In the genomic region with DNA sequence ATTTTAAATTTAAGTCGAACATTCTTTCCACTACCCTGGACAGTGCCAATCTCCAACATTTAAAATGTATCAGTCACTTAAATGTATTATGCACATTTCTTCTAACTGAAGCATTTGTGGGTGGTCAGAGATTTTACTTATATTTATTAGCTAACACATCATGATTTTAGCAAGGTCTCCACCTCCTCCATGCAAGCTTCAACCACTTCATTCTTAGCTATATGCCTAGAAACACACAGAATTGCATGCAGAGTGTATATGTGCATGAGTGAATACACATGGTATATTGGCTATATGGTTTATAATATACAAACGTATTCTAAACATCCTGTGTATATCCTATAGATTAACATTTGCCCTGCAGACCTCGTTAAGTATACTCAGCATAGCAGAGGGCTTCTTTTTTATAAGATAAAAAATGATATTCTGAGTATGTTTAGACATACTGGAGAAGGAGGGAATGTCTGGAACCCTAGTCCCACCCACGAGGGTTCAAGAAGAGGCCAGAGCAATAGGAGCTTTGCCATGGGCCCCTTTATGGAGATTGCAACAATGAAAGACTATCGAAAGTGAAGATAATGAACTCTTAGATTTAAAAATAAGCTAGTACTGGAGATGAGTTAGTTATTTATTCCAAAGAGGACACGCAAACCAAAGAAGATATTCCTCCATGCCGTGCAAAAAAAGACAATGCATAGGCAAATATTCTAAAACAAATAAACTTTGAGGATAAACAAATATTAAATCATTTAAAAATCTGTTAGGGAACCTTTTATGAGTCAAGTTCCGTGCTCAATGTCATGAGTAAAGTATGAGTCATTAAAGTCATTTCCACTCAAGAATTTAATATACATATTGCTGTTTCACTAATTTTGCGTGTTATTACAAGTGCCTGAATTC, we compare ENCODE assay signal across 18 cellular contexts.
DNase-seq lines count a peak whose midpoint lies in the region; TF ChIP-seq lines count a peak whose summit lies in the region.
"Had no signal": no experiment of that assay in that cellular context is flagged by ENCODE, and none has a peak within 500 bp of the region (broad histone marks: within the 10 kb centered on the region; RNA-seq: fewer than 3 reads in every experiment).

No MANE protein-coding gene starts in this region.

- no peak overlapping the region for H3K27ac Mint-ChIP-seq in CD8-positive, alpha-beta memory T cell

- H3K9me3 ChIP-seq in CD8-positive, alpha-beta memory T cell (ENCODE audit: low read length) = no peaks in the 10 kb centered on the region
- no peaks in the 10 kb centered on the region for H3K9me3 ChIP-seq in BE2C
- H3K9me3 ChIP-seq: adrenal gland, heart left ventricle, uterus had no signal

- no peaks in the 10 kb centered on the region for H3K4me1 ChIP-seq in CD8-positive, alpha-beta memory T cell (ENCODE audit: insufficient read depth, low read length)
- H3K4me1 ChIP-seq in BE2C = no peaks in the 10 kb centered on the region
- H3K4me1 ChIP-seq: adrenal gland, heart left ventricle, uterus had no signal

- TF ChIP-seq CTCF in brain microvascular endothelial cell (IDR thresholded peaks at IDR 0.05; ENCODE audit: low read depth, low read length, missing control alignments) (no peak), BE2C (IDR thresholded peaks at IDR 0.05; ENCODE audit: low read depth, low read length) (no peak)

- H3K36me3 ChIP-seq in brain microvascular endothelial cell (replicated peaks) (no peaks in the 10 kb centered on the region), BE2C (no peaks in the 10 kb centered on the region)
- H3K36me3 ChIP-seq in CD8-positive, alpha-beta memory T cell (ENCODE audit: insufficient read depth, low read length) = no peaks in the 10 kb centered on the region
- H3K36me3 ChIP-seq: adrenal gland, heart left ventricle, uterus had no signal

- no peaks in the 10 kb centered on the region for H3K9me3 Mint-ChIP-seq in CD8-positive, alpha-beta memory T cell

- H3K36me3 Mint-ChIP-seq in CD8-positive, alpha-beta memory T cell = no peaks in the 10 kb centered on the region

- in situ Hi-C loops in brain microvascular endothelial cell (cut with HindIII; ENCODE audit: low pct_ligation_motif_present, low sequenced_read_pairs) = no loop called here

- peak overlapping the region; percentile 96 for H3K27ac ChIP-seq in brain microvascular endothelial cell
- H3K27ac ChIP-seq in CD8-positive, alpha-beta memory T cell (ENCODE audit: low read depth, low read length) = no peak overlapping the region
- H3K27ac ChIP-seq: adrenal gland, heart left ventricle, uterus had no signal

- CTCF ChIA-PET in CD8-positive, alpha-beta memory T cell (lab: Charles Lee) = no interaction called here

- H3K4me1 Mint-ChIP-seq in CD8-positive, alpha-beta memory T cell = no peaks in the 10 kb centered on the region

- peak overlapping the region in 1 of 7 donors; percentile 24 for H3K4me3 Mint-ChIP-seq in CD8-positive, alpha-beta memory T cell

- H3K27me3 ChIP-seq in brain microvascular endothelial cell (replicated peaks) (no peaks in the 10 kb centered on the region), BE2C (no peaks in the 10 kb centered on the region)
- no peaks in the 10 kb centered on the region for H3K27me3 ChIP-seq in CD8-positive, alpha-beta memory T cell (ENCODE audit: insufficient read depth, low read length, poor library complexity, severe bottlenecking)
- H3K27me3 ChIP-seq: adrenal gland, heart left ventricle, uterus had no signal

- peak; percentile 13 for DNase-seq in AG20443 (ENCODE audit: low spot score)
- peak; percentile 66 for DNase-seq in LHCN-M2 (ENCODE audit: low read depth)
- DNase-seq in brain microvascular endothelial cell = peak; percentile 82
- DNase-seq in hepatic stellate cell (ENCODE audit: low spot score) = peak; percentile 19
- no peak for DNase-seq in HK-2 (ENCODE audit: unreplicated experiment)
- DNase-seq in CD8-positive, alpha-beta memory T cell = no peak
- no peak for DNase-seq in ureter (ENCODE audit: low spot score)
- DNase-seq in BE2C = no peak
- DNase-seq: activated T-cell treated with anti-CD3 and anti-CD28 coated beads, Interleukin-2, amount 50 U/mL, for 1 hour; adrenal gland; GF-D8; heart left ventricle; left colon; MM.1S; NCI-H2171 treated with DMSO at 0.1 percent for 48 hours; stimulated activated CD4-positive, alpha-beta T cell treated with anti-CD3 and anti-CD28 coated beads, Interleukin-2, amount 100 ng/mL, for 48 hours; T-helper 1 cell; uterus had no signal

- H3K4me3 ChIP-seq in brain microvascular endothelial cell (ENCODE audit: low read depth, low read length) (peak overlapping the region; percentile 9), BE2C (ENCODE audit: low read depth, low read length) (no peak overlapping the region)
- H3K4me3 ChIP-seq in CD8-positive, alpha-beta memory T cell (ENCODE audit: low read length) = no peak overlapping the region
- H3K4me3 ChIP-seq: adrenal gland, heart left ventricle, uterus had no signal

- H3K27me3 Mint-ChIP-seq in CD8-positive, alpha-beta memory T cell = peaks cover 0 to 13% of the 10 kb centered on the region in 2 donors

- POLR2A ChIA-PET in CD8-positive, alpha-beta memory T cell (lab: Charles Lee) = no interaction called here

Comparison
In these comparisons a context has a peak if more than half of its experiments do, and no peak if none do; other contexts are left out.
1. DNase-seq: peak in AG20443 (single experiment), LHCN-M2 (single experiment), brain microvascular endothelial cell (single experiment) and hepatic stellate cell (single experiment); none in HK-2 (single experiment), CD8-positive, alpha-beta memory T cell (0 of 5), ureter (single experiment) and BE2C (single experiment).